Comparison of ENCODE assay signal across 12 cellular contexts in genomic region chrX:136856527-136856926, GRCh38. TPM values are rescaled to one million over a fixed set of nuclear protein-coding genes. Genes with fewer than 3 reads are reported as not detected.
DNase-seq lines count a peak whose midpoint lies in the region; ATAC-seq and TF ChIP-seq lines count a peak whose summit lies in the region.
"Had no signal": no experiment of that assay in that cellular context is flagged by ENCODE, and none has a peak within 500 bp of the region (broad histone marks: within the 10 kb centered on the region; RNA-seq: fewer than 3 reads in every experiment).

No MANE protein-coding gene starts in this region.

- H3K27me3 ChIP-seq in left lung (no peaks in the 10 kb centered on the region), SJCRH30 (no peaks in the 10 kb centered on the region)
- H3K27me3 ChIP-seq in effector memory CD4-positive, alpha-beta T cell (replicated peaks; ENCODE audit: control insufficient read depth, insufficient read depth, low read length, poor library complexity, severe bottlenecking): no peaks in the 10 kb centered on the region
- H3K27me3 ChIP-seq: tibial artery had no signal

- no peak for TF ChIP-seq CTCF in left lung (IDR thresholded peaks at IDR 0.05)

- peaks cover 0 to 5% of the 10 kb centered on the region in 2 donors for H3K36me3 ChIP-seq in left lung
- no peaks in the 10 kb centered on the region for H3K36me3 ChIP-seq in effector memory CD4-positive, alpha-beta T cell (ENCODE audit: control insufficient read depth, insufficient read depth, low read length)
- H3K36me3 ChIP-seq in SJCRH30: 0 out of 2 replicates have a peak, but pooled peaks cover 2% of the 10 kb centered on the region

- DNase-seq in Kasumi-1 (lab: John Stamatoyannopoulos, UW) (peak; percentile 38 to 45), left lung (no peak), SJCRH30 (no peak), DMS153 treated with DMSO at 0.1 percent for 48 hours (lab: John Stamatoyannopoulos, UW; ENCODE audit: unreplicated experiment) (no peak)
- DNase-seq in effector memory CD4-positive, alpha-beta T cell: no peak
- DNase-seq: activated effector memory CD4-positive, alpha-beta T cell treated with anti-CD3 and anti-CD28 coated beads, Interleukin-2, amount 50 U/mL, for 16 hours; foreskin fibroblast; stimulated activated CD4-positive, alpha-beta T cell treated with anti-CD3 and anti-CD28 coated beads, Interleukin-4, amount 100 ng/mL, for 24 hours; tibial artery had no signal

- intact Hi-C loops in left lung (cut with DNase I): no loop called here

- ATAC-seq in GM18868 (IDR thresholded peaks at IDR 0.05; ENCODE audit: unreplicated experiment) (peak; percentile 91), GM21737 (IDR thresholded peaks at IDR 0.05; ENCODE audit: unreplicated experiment) (peak; percentile 85), left lung (peak; percentile 52), GM19324 (IDR thresholded peaks at IDR 0.05; ENCODE audit: low FRiP score, unreplicated experiment) (no peak)

- H3K4me1 ChIP-seq in left lung (no peaks in the 10 kb centered on the region), SJCRH30 (no peaks in the 10 kb centered on the region)
- no peaks in the 10 kb centered on the region for H3K4me1 ChIP-seq in effector memory CD4-positive, alpha-beta T cell (ENCODE audit: control insufficient read depth, insufficient read depth, low read length, poor library complexity, severe bottlenecking)
- H3K4me1 ChIP-seq: tibial artery had no signal

- no peak overlapping the region for H3K4me3 ChIP-seq in left lung
- no peak overlapping the region for H3K4me3 ChIP-seq in effector memory CD4-positive, alpha-beta T cell (ENCODE audit: insufficient read depth, low read depth, low read length, poor library complexity, severe bottlenecking)
- no peak overlapping the region for H3K4me3 ChIP-seq in SJCRH30
- H3K4me3 ChIP-seq: tibial artery had no signal

- no peaks in the 10 kb centered on the region for H3K9me3 ChIP-seq in left lung
- no peaks in the 10 kb centered on the region for H3K9me3 ChIP-seq in effector memory CD4-positive, alpha-beta T cell (ENCODE audit: control insufficient read depth, low read length)
- no peaks in the 10 kb centered on the region for H3K9me3 ChIP-seq in SJCRH30 (replicated peaks)
- H3K9me3 ChIP-seq: tibial artery had no signal

- H3K27ac ChIP-seq in left lung: peak overlapping the region in 1 of 2 donors; percentile 58
- H3K27ac ChIP-seq in effector memory CD4-positive, alpha-beta T cell (ENCODE audit: insufficient read depth, low read length, poor library complexity, severe bottlenecking): no peak overlapping the region
- H3K27ac ChIP-seq in SJCRH30: no peak overlapping the region
- H3K27ac ChIP-seq: tibial artery had no signal

RNA-seq across cellular contexts. Expression of gene RBMX, which starts 24.0 kb away (rescaled TPM):
- total RNA-seq in left lung: 100 to 1,000 TPM; 102 to 121 TPM
- 439 and 490 TPM in 2 replicates for total RNA-seq in SJCRH30 (2014; rRNA removed; shearing (Covaris generic))

Comparison
In these comparisons a context has a peak if more than half of its experiments do, and no peak if none do; other contexts are left out.
1. DNase-seq: peak in Kasumi-1 (2 of 2); none in left lung (0 of 2), effector memory CD4-positive, alpha-beta T cell (0 of 3), SJCRH30 (0 of 2) and DMS153 treated with DMSO at 0.1 percent for 48 hours (single experiment).